ENCODE assay signal across 10 cellular contexts in genomic region chr6:26269406-26270120, GRCh38.
DNase-seq lines count a peak whose midpoint lies in the region; ATAC-seq and TF ChIP-seq lines count a peak whose summit lies in the region.
"Had no signal": no experiment of that assay in that cellular context is flagged by ENCODE, and none has a peak within 500 bp of the region (broad histone marks: within the 10 kb centered on the region; RNA-seq: fewer than 3 reads in every experiment).

No MANE protein-coding gene starts in this region.

- peaks cover 3% of the 10 kb centered on the region for H3K36me3 Mint-ChIP-seq in neural crest cell (ENCODE audit: low read depth)
- no peaks in the 10 kb centered on the region for H3K36me3 Mint-ChIP-seq in activated CD8-positive, alpha-beta memory T cell treated with anti-CD3 and anti-CD28 coated beads, Interleukin-2, amount 10 ng/mL, durations not matched to agents 7 days and 5 days

- H3K27me3 ChIP-seq in Karpas-422 (ENCODE audit: low read length) (no peaks in the 10 kb centered on the region; the same call in 1 of the 2 replicates), mammary epithelial cell (ENCODE audit: insufficient read depth, low read length) (no peaks in the 10 kb centered on the region)

- H3K9me3 Mint-ChIP-seq in neural crest cell = no peaks in the 10 kb centered on the region
- H3K9me3 Mint-ChIP-seq in activated CD8-positive, alpha-beta memory T cell treated with anti-CD3 and anti-CD28 coated beads, Interleukin-2, amount 10 ng/mL, durations not matched to agents 7 days and 5 days (ENCODE audit: low read depth) = no peaks in the 10 kb centered on the region
- H3K9me3 Mint-ChIP-seq: T-helper 1 cell treated with Interleukin-12 subunit alpha and Interleukin-12 subunit beta and Interleukin-4 antibody, amounts not matched to agents 30 μg/mL and 1 μg/mL, for 36 hours had no signal

- dilution Hi-C loops in mammary epithelial cell (cut with HindIII; ENCODE audit: low sequenced_read_pairs) = no loop called here

- CTCF ChIA-PET in mammary epithelial cell (lab: Charles Lee; ENCODE audit: low non-redundant PET) = no interaction called here
- CTCF ChIA-PET in activated CD8-positive, alpha-beta memory T cell treated with anti-CD3 and anti-CD28 coated beads, Interleukin-2, amount 10 ng/mL, durations not matched to agents 7 days and 5 days (lab: Charles Lee) = interaction anchor here (0.7 to 7.2 kb wide), 9 partner anchors 15 to 300 kb away, joined by 3 to 68 read pairs (median 4); a partner anchor contains a TSS

- H3K4me1 ChIP-seq in Karpas-422 (ENCODE audit: low read length) (peaks cover 30% of the 10 kb centered on the region), mammary epithelial cell (ENCODE audit: insufficient read depth, low read length) (peaks cover 7% of the 10 kb centered on the region)

- peaks cover 11% of the 10 kb centered on the region for H3K27me3 Mint-ChIP-seq in neural crest cell (ENCODE audit: low read depth)
- no peaks in the 10 kb centered on the region for H3K27me3 Mint-ChIP-seq in activated CD8-positive, alpha-beta memory T cell treated with anti-CD3 and anti-CD28 coated beads, Interleukin-2, amount 10 ng/mL, durations not matched to agents 7 days and 5 days

- 43% methylated on average over 1 of the region's 1 CpG for WGBS in mammary epithelial cell (ENCODE audit: low coverage, missing lambda C conversion rate)

- H3K9me2 ChIP-seq in Karpas-422 (replicated peaks; ENCODE audit: insufficient read depth, low read length) = no peaks in the 10 kb centered on the region

- TF ChIP-seq CTCF in mammary epithelial cell (conservative IDR thresholded peaks at IDR 0.05 in 1 of 2, IDR thresholded peaks at IDR 0.05 in 1 of 2; ENCODE audit: extremely low read depth in 1 of 2, insufficient read depth in 1 of 2, low read depth in 1 of 2, low read length in 2 of 2) (no peak), neural crest cell (conservative IDR thresholded peaks at IDR 0.05) (no peak)

- peak; percentile 61 for DNase-seq in NCI-H146 (lab: John Stamatoyannopoulos, UW)
- no peak for DNase-seq in NCI-H146 treated with DMSO at 0.1 percent for 48 hours (lab: John Stamatoyannopoulos, UW; ENCODE audit: unreplicated experiment)
- no peak for DNase-seq in Karpas-422
- peak; percentile 25 for DNase-seq in mammary epithelial cell
- no peak for DNase-seq in neural crest cell (ENCODE audit: low read depth, low spot score)
- DNase-seq in activated CD8-positive, alpha-beta memory T cell treated with anti-CD3 and anti-CD28 coated beads, Interleukin-2, amount 10 ng/mL, durations not matched to agents 7 days and 5 days = no peak
- DNase-seq in activated CD8-positive, alpha-beta memory T cell treated with anti-CD3 and anti-CD28 coated beads for 24 hours = no peak
- DNase-seq: NCI-H526 treated with DMSO at 0.1 percent for 48 hours had no signal

- peak overlapping the region; percentile 62 for H3K4me2 ChIP-seq in Karpas-422 (ENCODE audit: low read depth, low read length, poor library complexity, severe bottlenecking)
- peak overlapping the region; percentile 85 for H3K4me2 ChIP-seq in mammary epithelial cell (ENCODE audit: insufficient read depth, low read depth, low read length)

- no peak overlapping the region for H3K4me3 Mint-ChIP-seq in neural crest cell
- no peak overlapping the region for H3K4me3 Mint-ChIP-seq in activated CD8-positive, alpha-beta memory T cell treated with anti-CD3 and anti-CD28 coated beads, Interleukin-2, amount 10 ng/mL, durations not matched to agents 7 days and 5 days
- H3K4me3 Mint-ChIP-seq: T-helper 1 cell treated with Interleukin-12 subunit alpha and Interleukin-12 subunit beta and Interleukin-4 antibody, amounts not matched to agents 30 μg/mL and 1 μg/mL, for 36 hours had no signal

- no TSS peak for BruUV-seq in mammary epithelial cell (replicated peaks; lab: Mats Ljungman, UMichigan)

- H3K9ac ChIP-seq in Karpas-422 (ENCODE audit: low read length) = no peak overlapping the region
- peak overlapping the region; percentile 62 for H3K9ac ChIP-seq in mammary epithelial cell (ENCODE audit: insufficient read depth, low read length)

- no peaks in the 10 kb centered on the region for H4K20me1 ChIP-seq in Karpas-422 (ENCODE audit: insufficient read depth, low read depth, low read length)
- no peaks in the 10 kb centered on the region for H4K20me1 ChIP-seq in mammary epithelial cell (ENCODE audit: insufficient read depth, low read length)

- no peak for ATAC-seq in HG03097 (IDR thresholded peaks at IDR 0.05; ENCODE audit: low FRiP score, unreplicated experiment)
- ATAC-seq in activated CD8-positive, alpha-beta memory T cell treated with anti-CD3 and anti-CD28 coated beads, Interleukin-2, amount 10 ng/mL, durations not matched to agents 7 days and 5 days = no peak

- H3K79me2 ChIP-seq in Karpas-422 (ENCODE audit: low read length) = no peaks in the 10 kb centered on the region
- no peaks in the 10 kb centered on the region for H3K79me2 ChIP-seq in mammary epithelial cell (ENCODE audit: insufficient read depth, low read length)

- H3K36me3 ChIP-seq in Karpas-422 (ENCODE audit: insufficient read depth, low read length) (no peaks in the 10 kb centered on the region), mammary epithelial cell (ENCODE audit: insufficient read depth, low read length) (no peaks in the 10 kb centered on the region)

- intact Hi-C loops in mammary epithelial cell (cut with micrococcal nuclease) = loop anchor here (5.0 kb wide), 1 partner anchor 147 kb away; a partner anchor contains a TSS

- H3K4me3 ChIP-seq in Karpas-422 (ENCODE audit: low read length) (no peak overlapping the region), mammary epithelial cell (replicated peaks in 1 of 3; ENCODE audit: insufficient read depth in 1 of 3, low read depth in 2 of 3, low read length in 3 of 3) (peak overlapping the region in 2 of 3 experiments; percentile 43 to 44)

- H2AFZ ChIP-seq in Karpas-422 (ENCODE audit: low read length) (no peak overlapping the region), mammary epithelial cell (ENCODE audit: low read depth, low read length) (no peak overlapping the region)

- peaks cover 36% of the 10 kb centered on the region for H3K4me1 Mint-ChIP-seq in neural crest cell
- H3K4me1 Mint-ChIP-seq in activated CD8-positive, alpha-beta memory T cell treated with anti-CD3 and anti-CD28 coated beads, Interleukin-2, amount 10 ng/mL, durations not matched to agents 7 days and 5 days = peaks cover 26% of the 10 kb centered on the region

- peak overlapping the region; percentile 47 for H3K27ac Mint-ChIP-seq in neural crest cell (ENCODE audit: unreplicated experiment)
- H3K27ac Mint-ChIP-seq in activated CD8-positive, alpha-beta memory T cell treated with anti-CD3 and anti-CD28 coated beads, Interleukin-2, amount 10 ng/mL, durations not matched to agents 7 days and 5 days = no peak overlapping the region

- no peaks in the 10 kb centered on the region for H3K9me3 ChIP-seq in Karpas-422 (ENCODE audit: low read length)
- no peaks in the 10 kb centered on the region for H3K9me3 ChIP-seq in mammary epithelial cell (replicated peaks; ENCODE audit: insufficient read depth, low read length)

- H3K27ac ChIP-seq in Karpas-422 (ENCODE audit: low read length) (no peak overlapping the region), mammary epithelial cell (ENCODE audit: insufficient read depth, low read depth, low read length) (peak overlapping the region; percentile 75)

- in situ Hi-C loops in mammary epithelial cell (cut with MboI; ENCODE audit: low sequenced_read_pairs in 2 of 2) = loop anchor here in 1 of 2 donors (5.0 kb wide), 1 partner anchor 52 kb away; a partner anchor contains a TSS

Comparison
In these comparisons a context has a peak if more than half of its experiments do, and no peak if none do; other contexts are left out.
1. DNase-seq: peak in NCI-H146 (single experiment) and mammary epithelial cell (single experiment); none in NCI-H146 treated with DMSO at 0.1 percent for 48 hours (single experiment), Karpas-422 (single experiment), neural crest cell (single experiment), activated CD8-positive, alpha-beta memory T cell treated with anti-CD3 and anti-CD28 coated beads, Interleukin-2, amount 10 ng/mL, durations not matched to agents 7 days and 5 days (single experiment) and activated CD8-positive, alpha-beta memory T cell treated with anti-CD3 and anti-CD28 coated beads for 24 hours (single experiment).